In genomic region chr21:15468368-15468767, GRCh38 we compare ENCODE assay signal across 14 cellular contexts.
DNase-seq lines count a peak whose midpoint lies in the region; ATAC-seq, FAIRE-seq and TF ChIP-seq lines count a peak whose summit lies in the region.
"Had no signal": no experiment of that assay in that cellular context is flagged by ENCODE, and none has a peak within 500 bp of the region (broad histone marks: within the 10 kb centered on the region; RNA-seq: fewer than 3 reads in every experiment).

No MANE protein-coding gene starts in this region.

- ATAC-seq in left ventricle myocardium superior (peak; percentile 52), HepG2 (no peak), psoas muscle (no peak), body of pancreas (no peak)

- H3K4me1 ChIP-seq in right atrium auricular region (no peaks in the 10 kb centered on the region), HepG2 (ENCODE audit: insufficient read depth, low read length) (peaks cover 29% of the 10 kb centered on the region), psoas muscle (peaks cover 14% of the 10 kb centered on the region), body of pancreas (no peaks in the 10 kb centered on the region)

- no peak for FAIRE-seq in HepG2 (lab: Jason Lieb, UNC)
- FAIRE-seq: G401.6, GM12891 had no signal

- H3K4me3 ChIP-seq in right atrium auricular region (no peak overlapping the region), HepG2 (replicated peaks in 1 of 3; ENCODE audit: insufficient read depth in 1 of 3, low read depth in 2 of 3, low read length in 3 of 3) (no peak overlapping the region), psoas muscle (no peak overlapping the region), body of pancreas (no peak overlapping the region)

- no peak for TF ChIP-seq POLR2A in HepG2 (IDR thresholded peaks at IDR 0.05; ENCODE audit: insufficient read depth in 1 of 2, low read depth in 2 of 2, low read length in 2 of 2)
- TF ChIP-seq POLR2A in body of pancreas (IDR thresholded peaks at IDR 0.05), result no peak

- no TSS peak for BruUV-seq in HepG2 (replicated peaks; lab: Mats Ljungman, UMichigan)

- intact Hi-C loops in left ventricle myocardium superior (cut with micrococcal nuclease), result no loop called here
- intact Hi-C loops in HepG2 (cut with micrococcal nuclease; ENCODE audit: unreplicated experiment), result no loop called here
- intact Hi-C loops in psoas muscle (cut with DNase I), result no loop called here
- intact Hi-C loops in body of pancreas (cut with DNase I), result no loop called here

- H3K27me3 ChIP-seq in right atrium auricular region (no peaks in the 10 kb centered on the region), HepG2 (ENCODE audit: control insufficient read depth in 1 of 2, insufficient read depth in 2 of 2, low read length in 2 of 2) (no peaks in the 10 kb centered on the region), psoas muscle (ENCODE audit: insufficient read depth in 3 of 3, low read length in 2 of 3) (no peaks in the 10 kb centered on the region), body of pancreas (no peaks in the 10 kb centered on the region)

- TF ChIP-seq RAD21 in HepG2 (CRISPR knock-in tag; IDR thresholded peaks at IDR 0.05), result no peak

- WGBS in HepG2 (ENCODE audit: low lambda C conversion rate), result 100% methylated on average over 2 of the region's 2 CpGs
- WGBS in psoas muscle, 3 donors, result 26 to 73% (median 30%) methylated on average over 2 of the region's 2 CpGs
- 80 to 85% methylated on average over 2 of the region's 2 CpGs for WGBS in body of pancreas, 2 donors

- no peak overlapping the region; the same call in 1 of the 2 replicates for H3K9ac ChIP-seq in HepG2 (ENCODE audit: insufficient read depth, low read depth, low read length)

- no peak for TF ChIP-seq EP300 in HepG2 (IDR thresholded peaks at IDR 0.05; ENCODE audit: low read depth in 2 of 2, low read length in 2 of 2)
- TF ChIP-seq EP300 in HepG2 (CRISPR knock-in tag; IDR thresholded peaks at IDR 0.05; ENCODE audit: borderline replicate concordance), result no peak

- TF ChIP-seq CTCF in right atrium auricular region (IDR thresholded peaks at IDR 0.05) (no peak), HepG2 (CRISPR knock-in tag; IDR thresholded peaks at IDR 0.05) (no peak), psoas muscle (IDR thresholded peaks at IDR 0.05) (no peak), body of pancreas (IDR thresholded peaks at IDR 0.05) (no peak)

- no peaks in the 10 kb centered on the region for H3K79me2 ChIP-seq in HepG2 (ENCODE audit: insufficient read depth, low read length)

- H3K36me3 ChIP-seq in right atrium auricular region (no peaks in the 10 kb centered on the region), HepG2 (replicated peaks in 1 of 2; ENCODE audit: control insufficient read depth in 1 of 2, insufficient read depth in 2 of 2, low read length in 2 of 2) (no peaks in the 10 kb centered on the region), psoas muscle (ENCODE audit: insufficient read depth in 1 of 2, low read depth in 1 of 2) (no peaks in the 10 kb centered on the region), body of pancreas (replicated peaks in 1 of 2; ENCODE audit: insufficient read depth in 1 of 2, low read depth in 2 of 2) (no peaks in the 10 kb centered on the region)

- H3K9me3 ChIP-seq in right atrium auricular region (no peaks in the 10 kb centered on the region), HepG2 (ENCODE audit: low read length) (no peaks in the 10 kb centered on the region), psoas muscle (no peaks in the 10 kb centered on the region), body of pancreas (no peaks in the 10 kb centered on the region)

- POLR2A ChIA-PET in HepG2 (lab: Yijun Ruan, JAX), result no interaction called here

- CTCF ChIA-PET in HepG2 (lab: Yijun Ruan, JAX; ENCODE audit: low intra/inter-chr PET ratio, low total read pairs), result no interaction called here

- peak overlapping the region; percentile 68 for H2AFZ ChIP-seq in HepG2 (ENCODE audit: low read length)

- in situ Hi-C loops in HepG2 (cut with HindIII; ENCODE audit: extremely low pct_ligation_motif_present, low pct_unique_long_range_greater_than_20kb), result no loop called here

- H3K27ac ChIP-seq in right atrium auricular region, result no peak overlapping the region
- no peak overlapping the region for H3K27ac ChIP-seq in HepG2 (ENCODE audit: extremely low read length, insufficient read depth, low read length)
- H3K27ac ChIP-seq in psoas muscle, result peak overlapping the region; percentile 6
- H3K27ac ChIP-seq in body of pancreas, result no peak overlapping the region

- no peak for DNase-seq in left ventricle myocardium superior
- no peak for DNase-seq in right atrium auricular region (ENCODE audit: low spot score)
- no peak for DNase-seq in HepG2 (ENCODE audit: low spot score)
- DNase-seq in psoas muscle, result no peak
- no peak for DNase-seq in body of pancreas
- no peak for DNase-seq in NCI-H1436 (lab: John Stamatoyannopoulos, UW)
- no peak for DNase-seq in RKO (ENCODE audit: low spot score)
- DNase-seq: CD4-positive, alpha-beta T cell; DMS79; NCI-H1048; NCI-H446; SHP77 had no signal

- H3K4me2 ChIP-seq in HepG2 (ENCODE audit: low read depth, low read length), result no peak overlapping the region

- no peaks in the 10 kb centered on the region for H4K20me1 ChIP-seq in HepG2 (ENCODE audit: insufficient read depth, low read length)

TF ChIP-seq in HepG2, 621 proteins besides CTCF, POLR2A, EP300 and RAD21:
- no peak for TF ChIP-seq PCBP1 (IDR thresholded peaks at IDR 0.05; ENCODE audit: borderline replicate concordance, low read depth, low read length)
- TF ChIP-seq, protein P1, sequence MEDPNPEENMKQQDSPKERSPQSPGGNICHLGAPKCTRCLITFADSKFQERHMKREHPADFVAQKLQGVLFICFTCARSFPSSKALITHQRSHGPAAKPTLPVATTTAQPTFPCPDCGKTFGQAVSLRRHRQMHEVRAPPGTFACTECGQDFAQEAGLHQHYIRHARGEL (CRISPR knock-in tag; IDR thresholded peaks at IDR 0.05), result no peak
- no peak for TF ChIP-seq ETV5 (CRISPR knock-in tag; IDR thresholded peaks at IDR 0.05; ENCODE audit: borderline replicate concordance)
- TF ChIP-seq REPIN1 (CRISPR knock-in tag; IDR thresholded peaks at IDR 0.05; ENCODE audit: borderline replicate concordance, low read depth), result no peak
- no peak for TF ChIP-seq ZSCAN31 (CRISPR knock-in tag; IDR thresholded peaks at IDR 0.05; ENCODE audit: low read depth)
- no peak for TF ChIP-seq TBX3 (IDR thresholded peaks at IDR 0.05; ENCODE audit: borderline replicate concordance)
- no peak for TF ChIP-seq HOXA3 (CRISPR knock-in tag; IDR thresholded peaks at IDR 0.05)
- TF ChIP-seq GPN1 (CRISPR knock-in tag; IDR thresholded peaks at IDR 0.05; ENCODE audit: borderline replicate concordance), result no peak
- no peak for TF ChIP-seq KDM3A (CRISPR knock-in tag; IDR thresholded peaks at IDR 0.05; ENCODE audit: low read depth)
- no peak for TF ChIP-seq MLLT10 (CRISPR knock-in tag; IDR thresholded peaks at IDR 0.05)
